20 cellular contexts compared by ENCODE assay signal in genomic region chr2:130536654-130537053, GRCh38. TPM values are rescaled to one million over a fixed set of nuclear protein-coding genes. Genes with fewer than 3 reads are reported as not detected.
"Had no signal": no experiment of that assay in that cellular context is flagged by ENCODE, and none has a peak within 500 bp of the region (broad histone marks: within the 10 kb centered on the region; RNA-seq: fewer than 3 reads in every experiment).

No MANE protein-coding gene starts in this region.

RNA-seq across cellular contexts. Expression of gene CFC1B, which starts 15.6 kb away (rescaled TPM):
- total RNA-seq: activated naive CD4-positive, alpha-beta T cell treated with anti-CD3 and anti-CD28 coated beads for 36 hours; activated naive CD4-positive, alpha-beta T cell treated with anti-CD3 and anti-CD28 coated beads, Interleukin-2, amount 50 U/mL, for 72 hours; activated naive CD8-positive, alpha-beta T cell treated with anti-CD3 and anti-CD28 coated beads for 36 hours; activated naive CD8-positive, alpha-beta T cell treated with anti-CD3 and anti-CD28 coated beads, Interleukin-2, amount 10 ng/mL, durations not matched to agents 7 days and 5 days; activated T-cell treated with anti-CD3 and anti-CD28 coated beads, Interleukin-2, amount 50 U/mL, for 4 hours; activated T-cell treated with anti-CD3 and anti-CD28 coated beads, Interleukin-2, amount 50 U/mL, for 72 hours; activated T-helper 1 cell treated with anti-CD3 and anti-CD28 coated beads, Interleukin-12 subunit alpha, Interleukin-12 subunit beta, Interleukin-2, Interleukin-4 antibody, amounts not matched to agents 30 ng/mL and 10 ng/mL and 1 ng/mL, durations not matched to agents 14 hours and 24 hours and 36 hours; activated T-helper 17 cell treated with anti-CD3 and anti-CD28 coated beads, Interleukin-2, amount 50 U/mL, for 72 hours; activated T-helper 2 cell treated with anti-CD3 and anti-CD28 coated beads, Interferon-gamma antibody, Interleukin-2, Interleukin-4, amounts not matched to agents 10 μg/mL and 5 μg/mL and 100 μg/mL, durations not matched to agents 14 hours and 24 hours and 36 hours; adrenal gland; aorta; ascending aorta; astrocyte; body of pancreas; breast epithelium; bronchial epithelial cell; cardiac muscle cell; cardiac septum; cerebellum; chondrocyte had no signal
- polyA plus RNA-seq: adrenal gland, aorta, cardiac muscle cell had no signal

RNA-seq across cellular contexts. Expression of gene POTEI, which starts 27.5 kb away (rescaled TPM):
- total RNA-seq: activated naive CD4-positive, alpha-beta T cell treated with anti-CD3 and anti-CD28 coated beads for 36 hours; activated naive CD4-positive, alpha-beta T cell treated with anti-CD3 and anti-CD28 coated beads, Interleukin-2, amount 50 U/mL, for 72 hours; activated naive CD8-positive, alpha-beta T cell treated with anti-CD3 and anti-CD28 coated beads for 36 hours; activated naive CD8-positive, alpha-beta T cell treated with anti-CD3 and anti-CD28 coated beads, Interleukin-2, amount 10 ng/mL, durations not matched to agents 7 days and 5 days; activated T-cell treated with anti-CD3 and anti-CD28 coated beads, Interleukin-2, amount 50 U/mL, for 4 hours; activated T-cell treated with anti-CD3 and anti-CD28 coated beads, Interleukin-2, amount 50 U/mL, for 72 hours; activated T-helper 1 cell treated with anti-CD3 and anti-CD28 coated beads, Interleukin-12 subunit alpha, Interleukin-12 subunit beta, Interleukin-2, Interleukin-4 antibody, amounts not matched to agents 30 ng/mL and 10 ng/mL and 1 ng/mL, durations not matched to agents 14 hours and 24 hours and 36 hours; activated T-helper 17 cell treated with anti-CD3 and anti-CD28 coated beads, Interleukin-2, amount 50 U/mL, for 72 hours; activated T-helper 2 cell treated with anti-CD3 and anti-CD28 coated beads, Interferon-gamma antibody, Interleukin-2, Interleukin-4, amounts not matched to agents 10 μg/mL and 5 μg/mL and 100 μg/mL, durations not matched to agents 14 hours and 24 hours and 36 hours; ascending aorta; bronchial epithelial cell; cardiac septum had no signal
- polyA plus RNA-seq: aorta had no signal
